In genomic region chr6:112311950-112312547, GRCh38 we compare ENCODE assay signal across 8 cellular contexts. TPM values are rescaled to one million over a fixed set of nuclear protein-coding genes. Genes with fewer than 3 reads are reported as not detected.
A peak's percentile ranks its signal among the peaks of the same experiment; 100 is the strongest.
DNase-seq lines count a peak whose midpoint lies in the region; ATAC-seq, FAIRE-seq and TF ChIP-seq lines count a peak whose summit lies in the region.

No MANE protein-coding gene starts in this region.

- intact Hi-C loops in upper lobe of right lung (cut with DNase I) = loop anchor here (5.0 kb wide), 1 partner anchor 130 kb away; no protein-coding TSS in a partner anchor

- H3K27ac ChIP-seq in KMS-11 (no peak overlapping the region), upper lobe of right lung (no peak overlapping the region)

- no peaks in the 10 kb centered on the region for H3K4me1 ChIP-seq in KMS-11 (ENCODE audit: low read depth, poor library complexity, severe bottlenecking)
- H3K4me1 ChIP-seq in upper lobe of right lung = peaks cover 6% of the 10 kb centered on the region

- H3K4me2 ChIP-seq in KMS-11 = no peak overlapping the region

- in situ Hi-C loops in G401 (cut with HindIII; ENCODE audit: low sequenced_read_pairs) = no loop called here

- no peaks in the 10 kb centered on the region for H3K9me3 ChIP-seq in upper lobe of right lung

- no peak overlapping the region for H3K9ac ChIP-seq in KMS-11

- H4K20me1 ChIP-seq in KMS-11 (ENCODE audit: insufficient read depth) = no peaks in the 10 kb centered on the region

- no peak overlapping the region for H2AFZ ChIP-seq in KMS-11 (ENCODE audit: low read depth)

- peak; percentile 93 for FAIRE-seq in TTC549 (lab: Jason Lieb, UNC)

- no peaks in the 10 kb centered on the region for H3K79me2 ChIP-seq in KMS-11 (ENCODE audit: insufficient read depth, low read depth)

- no peak overlapping the region for H3K4me3 ChIP-seq in KMS-11 (IDR thresholded peaks at IDR 0.05; ENCODE audit: insufficient read depth, low read depth, low read length)
- H3K4me3 ChIP-seq in upper lobe of right lung = no peak overlapping the region

- DNase-seq in G401 (ENCODE audit: low spot score) (peak; percentile 11), iPS-NIHi7 (ENCODE audit: extremely low spot score) (peak; percentile 60), upper lobe of right lung (no peak), COLO668 (lab: John Stamatoyannopoulos, UW; ENCODE audit: unreplicated experiment) (no peak)
- DNase-seq in stimulated activated CD8-positive, alpha-beta memory T cell treated with anti-CD3 and anti-CD28 coated beads, Interleukin-4, amount 100 ng/mL, for 48 hours = no peak

- H3K27me3 ChIP-seq in KMS-11 (ENCODE audit: insufficient read depth, low read depth) (no peaks in the 10 kb centered on the region), upper lobe of right lung (no peaks in the 10 kb centered on the region)

- H3K36me3 ChIP-seq in KMS-11 (ENCODE audit: insufficient read depth) (no peaks in the 10 kb centered on the region), upper lobe of right lung (no peaks in the 10 kb centered on the region)

- peak; percentile 38 for ATAC-seq in upper lobe of right lung
- ATAC-seq in GM19023 (IDR thresholded peaks at IDR 0.05; ENCODE audit: unreplicated experiment) = no peak

- TF ChIP-seq CTCF in KMS-11 (conservative IDR thresholded peaks at IDR 0.05; ENCODE audit: low read depth, low read length) = peak; percentile 62
- peak; percentile 69 for TF ChIP-seq CTCF in upper lobe of right lung (IDR thresholded peaks at IDR 0.05)

RNA-seq across cellular contexts. Expression of gene RFPL4B, which starts 35.1 kb away (rescaled TPM):
- 2.2 and 5.2 TPM in 2 replicates for total RNA-seq in G401 (2014; rRNA removed; shearing (Covaris generic))
- not detected for total RNA-seq in upper lobe of right lung

RNA-seq across cellular contexts. Expression of gene LAMA4, which starts 57.7 kb away (rescaled TPM):
- total RNA-seq in G401 (2014; rRNA removed; shearing (Covaris generic)) = 2.3 and 2.6 TPM in 2 replicates
- 134 TPM for total RNA-seq in upper lobe of right lung

Comparison
In these comparisons a context has a peak if more than half of its experiments do, and no peak if none do; other contexts are left out.
1. DNase-seq: peak in G401 (single experiment) and iPS-NIHi7 (single experiment); none in upper lobe of right lung (single experiment), COLO668 (single experiment) and stimulated activated CD8-positive, alpha-beta memory T cell treated with anti-CD3 and anti-CD28 coated beads, Interleukin-4, amount 100 ng/mL, for 48 hours (single experiment).
2. RNA of gene LAMA4, which starts 57.7 kb away (total RNA-seq): 134 TPM in upper lobe of right lung (single experiment); 2.3 to 2.6 TPM in G401; every median in the first group is over 10 times any median in the second.